ENCODE assay signal across 19 cellular contexts in genomic region chr5:110611817-110612216, GRCh38.
"Had no signal": no experiment of that assay in that cellular context is flagged by ENCODE, and none has a peak within 500 bp of the region (broad histone marks: within the 10 kb centered on the region; RNA-seq: fewer than 3 reads in every experiment).

No MANE protein-coding gene starts in this region.

- DNase-seq: dermis blood vessel endothelial cell; dorsolateral prefrontal cortex; effector CD4-positive, alpha-beta T cell; effector memory CD4-positive, alpha-beta T cell; foreskin keratinocyte; heart left ventricle; hippocampal formation; left cardiac atrium; left lung; left ventricle myocardium superior; lower lobe of right lung; mesenchymal stem cell; mucosa of descending colon; naive B cell; naive thymus-derived CD8-positive, alpha-beta T cell had no signal

- H3K4me1 ChIP-seq: esophagus muscularis mucosa, foreskin keratinocyte, gastroesophageal sphincter, heart left ventricle, left lung, lower lobe of right lung had no signal

- H3K27me3 ChIP-seq: dorsolateral prefrontal cortex, esophagus muscularis mucosa, foreskin keratinocyte, gastroesophageal sphincter, heart left ventricle, left lung had no signal

- H3K27ac Mint-ChIP-seq: mesothelial cell of epicardium; naive B cell; naive thymus-derived CD8-positive, alpha-beta T cell had no signal

- H3K4me3 ChIP-seq: coronary artery, dorsolateral prefrontal cortex, esophagus muscularis mucosa, gastroesophageal sphincter, heart left ventricle, left lung, lower lobe of right lung, mucosa of descending colon had no signal

- H3K4me1 Mint-ChIP-seq: naive B cell; naive thymus-derived CD8-positive, alpha-beta T cell had no signal

- H3K27ac ChIP-seq: coronary artery, dorsolateral prefrontal cortex, esophagus muscularis mucosa, foreskin keratinocyte, gastroesophageal sphincter, heart left ventricle, left lung, lower lobe of right lung had no signal

- H3K4me3 Mint-ChIP-seq: mesothelial cell of epicardium; naive B cell; naive thymus-derived CD8-positive, alpha-beta T cell had no signal

- H3K36me3 Mint-ChIP-seq: naive B cell had no signal

- H3K36me3 ChIP-seq: esophagus muscularis mucosa, gastroesophageal sphincter, heart left ventricle, left lung, lower lobe of right lung had no signal

- ATAC-seq: foreskin keratinocyte; gastroesophageal sphincter; heart left ventricle; left cardiac atrium; left lung; left ventricle myocardium superior; lower lobe of right lung; mucosa of descending colon; naive thymus-derived CD8-positive, alpha-beta T cell had no signal
